15 cellular contexts compared by ENCODE assay signal in the genomic region with DNA sequence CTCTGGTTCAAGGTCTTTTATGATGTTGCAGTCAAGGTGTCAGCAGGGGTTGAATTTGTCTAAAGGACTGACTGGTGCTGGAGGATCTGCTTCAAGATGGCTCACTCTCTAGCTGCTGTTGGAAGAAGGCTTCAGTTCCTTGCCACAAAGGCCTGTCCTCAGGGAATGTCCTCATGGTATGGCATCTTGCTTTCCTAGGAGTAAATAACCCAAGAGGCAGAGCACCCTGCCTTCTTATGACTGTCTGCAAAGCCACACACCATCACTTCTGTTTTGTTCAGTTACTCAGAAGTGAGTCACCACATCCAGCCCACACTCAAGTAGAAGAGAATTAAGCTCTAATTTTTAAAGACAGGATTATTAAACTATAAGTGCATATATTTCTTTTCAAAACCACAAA. TPM values are rescaled to one million over a fixed set of nuclear protein-coding genes. Genes with fewer than 3 reads are reported as not detected.
A peak's percentile ranks its signal among the peaks of the same experiment; 100 is the strongest.
DNase-seq lines count a peak whose midpoint lies in the region; ATAC-seq lines count a peak whose summit lies in the region.
"Had no signal": no experiment of that assay in that cellular context is flagged by ENCODE, and none has a peak within 500 bp of the region (broad histone marks: within the 10 kb centered on the region; RNA-seq: fewer than 3 reads in every experiment).

No MANE protein-coding gene starts in this region.

- no peak for ATAC-seq in HG03571 (IDR thresholded peaks at IDR 0.05; ENCODE audit: unreplicated experiment)
- ATAC-seq in GM19455 (IDR thresholded peaks at IDR 0.05; ENCODE audit: unreplicated experiment) = no peak
- ATAC-seq: Right ventricle myocardium inferior had no signal

- H3K4me2 ChIP-seq in GM23248 (ENCODE audit: unreplicated experiment) = no peak overlapping the region

- H3F3A ChIP-seq in GM23248 (ENCODE audit: insufficient read depth) = no peaks in the 10 kb centered on the region

- H3K4me3 Mint-ChIP-seq in activated naive CD8-positive, alpha-beta T cell treated with anti-CD3 and anti-CD28 coated beads for 36 hours = no peak overlapping the region

- H3K27ac ChIP-seq in GM23248 = no peak overlapping the region
- H3K27ac ChIP-seq: VCaP had no signal

- H3K9me2 ChIP-seq in GM23248 (ENCODE audit: insufficient read depth) = no peaks in the 10 kb centered on the region

- in situ Hi-C loops in GM23248 (cut with MboI) = no loop called here

- no peak overlapping the region for H3K27ac Mint-ChIP-seq in activated naive CD8-positive, alpha-beta T cell treated with anti-CD3 and anti-CD28 coated beads for 36 hours

- H4K20me1 ChIP-seq in GM23248 (ENCODE audit: insufficient read depth) = no peaks in the 10 kb centered on the region

- no peaks in the 10 kb centered on the region for H3K79me2 ChIP-seq in GM23248 (ENCODE audit: insufficient read depth)

- peaks cover 4% of the 10 kb centered on the region for H3K9me3 Mint-ChIP-seq in activated naive CD8-positive, alpha-beta T cell treated with anti-CD3 and anti-CD28 coated beads for 36 hours

- peaks cover 3% of the 10 kb centered on the region for H3K27me3 Mint-ChIP-seq in activated naive CD8-positive, alpha-beta T cell treated with anti-CD3 and anti-CD28 coated beads for 36 hours

- no peaks in the 10 kb centered on the region for H3K36me3 ChIP-seq in GM23248 (ENCODE audit: low read depth)

- H3K36me3 Mint-ChIP-seq in activated naive CD8-positive, alpha-beta T cell treated with anti-CD3 and anti-CD28 coated beads for 36 hours = no peaks in the 10 kb centered on the region

- DNase-seq in AG20443 (ENCODE audit: low spot score) = peak; percentile 40
- peak; percentile 67 for DNase-seq in GM23248
- DNase-seq in activated naive CD8-positive, alpha-beta T cell treated with anti-CD3 and anti-CD28 coated beads for 36 hours = peak; percentile 1
- DNase-seq in inferior parietal cortex (ENCODE audit: extremely low spot score) = peak; percentile 15
- DNase-seq in mucosa of gallbladder (ENCODE audit: low spot score) = no peak
- no peak for DNase-seq in NCI-H2107 treated with DMSO at 0.1 percent for 48 hours (lab: John Stamatoyannopoulos, UW; ENCODE audit: unreplicated experiment)
- DNase-seq: amniotic stem cell, Calu3, KBM-7, NCI-H226 had no signal

- H3K4me1 Mint-ChIP-seq in activated naive CD8-positive, alpha-beta T cell treated with anti-CD3 and anti-CD28 coated beads for 36 hours = peaks cover 7% of the 10 kb centered on the region

- H3K9ac ChIP-seq in GM23248 = no peak overlapping the region

- 0 out of 2 replicates have a peak, but pooled peaks cover 4% of the 10 kb centered on the region for H3K27me3 ChIP-seq in GM23248 (replicated peaks; ENCODE audit: insufficient read depth)

- no peaks in the 10 kb centered on the region for H3K4me1 ChIP-seq in GM23248 (ENCODE audit: insufficient read depth)

- H3K9me3 ChIP-seq in GM23248 (ENCODE audit: low read depth) = no peaks in the 10 kb centered on the region

- H2AFZ ChIP-seq in GM23248 = no peak overlapping the region

- no peak overlapping the region for H3K4me3 ChIP-seq in GM23248

RNA-seq across cellular contexts. Expression of a gene that starts 45.2 kb away (rescaled TPM):
- total RNA-seq in GM23248 (2014; rRNA removed; shearing (Covaris generic)) = not detected in 2 replicates
- not detected in 2 replicates for polyA plus RNA-seq in GM23248 (2016; fragmentation: Nextera tagmentation; extraction: Ambion mirVana)
- under 1 TPM in 1 of 2 experiments, not detected in 1; 0.18 TPM for total RNA-seq in activated naive CD8-positive, alpha-beta T cell treated with anti-CD3 and anti-CD28 coated beads for 36 hours
- 1.7 TPM for total RNA-seq in mucosa of gallbladder
- total RNA-seq: endothelial cell of umbilical vein had no signal
- polyA plus RNA-seq: endothelial cell of umbilical vein had no signal

Comparison
In these comparisons a context has a peak if more than half of its experiments do, and no peak if none do; other contexts are left out.
1. DNase-seq: peak in AG20443 (single experiment), GM23248 (single experiment), activated naive CD8-positive, alpha-beta T cell treated with anti-CD3 and anti-CD28 coated beads for 36 hours (single experiment) and inferior parietal cortex (single experiment); none in mucosa of gallbladder (single experiment) and NCI-H2107 treated with DMSO at 0.1 percent for 48 hours (single experiment).